Comparison of ENCODE assay signal across 1 cellular context in the genomic region with DNA sequence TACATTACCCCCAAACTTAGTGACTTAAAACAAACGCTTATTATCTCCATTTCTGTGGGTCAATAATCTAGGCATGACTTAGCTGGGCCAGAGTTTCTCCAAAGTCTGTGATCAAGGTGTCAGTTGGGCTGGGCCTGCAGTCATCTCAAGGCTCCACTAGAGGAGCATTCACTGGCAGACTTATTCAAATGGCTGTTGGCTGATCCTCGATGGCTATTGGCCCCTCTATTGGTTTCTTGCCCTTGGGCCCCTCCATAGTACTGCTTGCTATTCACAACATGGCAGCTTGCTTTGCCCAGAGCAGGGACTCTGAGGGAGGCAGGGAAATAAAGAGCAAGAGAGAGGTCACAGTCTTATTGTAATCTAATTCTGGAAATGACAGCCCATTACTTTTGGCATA.
TF ChIP-seq lines count a peak whose summit lies in the region.

No MANE protein-coding gene starts in this region.

TF ChIP-seq in GM23338, 12 proteins besides CTCF, POLR2A, EP300 and RAD21 (continued from another document):
- TF ChIP-seq, protein P1, sequence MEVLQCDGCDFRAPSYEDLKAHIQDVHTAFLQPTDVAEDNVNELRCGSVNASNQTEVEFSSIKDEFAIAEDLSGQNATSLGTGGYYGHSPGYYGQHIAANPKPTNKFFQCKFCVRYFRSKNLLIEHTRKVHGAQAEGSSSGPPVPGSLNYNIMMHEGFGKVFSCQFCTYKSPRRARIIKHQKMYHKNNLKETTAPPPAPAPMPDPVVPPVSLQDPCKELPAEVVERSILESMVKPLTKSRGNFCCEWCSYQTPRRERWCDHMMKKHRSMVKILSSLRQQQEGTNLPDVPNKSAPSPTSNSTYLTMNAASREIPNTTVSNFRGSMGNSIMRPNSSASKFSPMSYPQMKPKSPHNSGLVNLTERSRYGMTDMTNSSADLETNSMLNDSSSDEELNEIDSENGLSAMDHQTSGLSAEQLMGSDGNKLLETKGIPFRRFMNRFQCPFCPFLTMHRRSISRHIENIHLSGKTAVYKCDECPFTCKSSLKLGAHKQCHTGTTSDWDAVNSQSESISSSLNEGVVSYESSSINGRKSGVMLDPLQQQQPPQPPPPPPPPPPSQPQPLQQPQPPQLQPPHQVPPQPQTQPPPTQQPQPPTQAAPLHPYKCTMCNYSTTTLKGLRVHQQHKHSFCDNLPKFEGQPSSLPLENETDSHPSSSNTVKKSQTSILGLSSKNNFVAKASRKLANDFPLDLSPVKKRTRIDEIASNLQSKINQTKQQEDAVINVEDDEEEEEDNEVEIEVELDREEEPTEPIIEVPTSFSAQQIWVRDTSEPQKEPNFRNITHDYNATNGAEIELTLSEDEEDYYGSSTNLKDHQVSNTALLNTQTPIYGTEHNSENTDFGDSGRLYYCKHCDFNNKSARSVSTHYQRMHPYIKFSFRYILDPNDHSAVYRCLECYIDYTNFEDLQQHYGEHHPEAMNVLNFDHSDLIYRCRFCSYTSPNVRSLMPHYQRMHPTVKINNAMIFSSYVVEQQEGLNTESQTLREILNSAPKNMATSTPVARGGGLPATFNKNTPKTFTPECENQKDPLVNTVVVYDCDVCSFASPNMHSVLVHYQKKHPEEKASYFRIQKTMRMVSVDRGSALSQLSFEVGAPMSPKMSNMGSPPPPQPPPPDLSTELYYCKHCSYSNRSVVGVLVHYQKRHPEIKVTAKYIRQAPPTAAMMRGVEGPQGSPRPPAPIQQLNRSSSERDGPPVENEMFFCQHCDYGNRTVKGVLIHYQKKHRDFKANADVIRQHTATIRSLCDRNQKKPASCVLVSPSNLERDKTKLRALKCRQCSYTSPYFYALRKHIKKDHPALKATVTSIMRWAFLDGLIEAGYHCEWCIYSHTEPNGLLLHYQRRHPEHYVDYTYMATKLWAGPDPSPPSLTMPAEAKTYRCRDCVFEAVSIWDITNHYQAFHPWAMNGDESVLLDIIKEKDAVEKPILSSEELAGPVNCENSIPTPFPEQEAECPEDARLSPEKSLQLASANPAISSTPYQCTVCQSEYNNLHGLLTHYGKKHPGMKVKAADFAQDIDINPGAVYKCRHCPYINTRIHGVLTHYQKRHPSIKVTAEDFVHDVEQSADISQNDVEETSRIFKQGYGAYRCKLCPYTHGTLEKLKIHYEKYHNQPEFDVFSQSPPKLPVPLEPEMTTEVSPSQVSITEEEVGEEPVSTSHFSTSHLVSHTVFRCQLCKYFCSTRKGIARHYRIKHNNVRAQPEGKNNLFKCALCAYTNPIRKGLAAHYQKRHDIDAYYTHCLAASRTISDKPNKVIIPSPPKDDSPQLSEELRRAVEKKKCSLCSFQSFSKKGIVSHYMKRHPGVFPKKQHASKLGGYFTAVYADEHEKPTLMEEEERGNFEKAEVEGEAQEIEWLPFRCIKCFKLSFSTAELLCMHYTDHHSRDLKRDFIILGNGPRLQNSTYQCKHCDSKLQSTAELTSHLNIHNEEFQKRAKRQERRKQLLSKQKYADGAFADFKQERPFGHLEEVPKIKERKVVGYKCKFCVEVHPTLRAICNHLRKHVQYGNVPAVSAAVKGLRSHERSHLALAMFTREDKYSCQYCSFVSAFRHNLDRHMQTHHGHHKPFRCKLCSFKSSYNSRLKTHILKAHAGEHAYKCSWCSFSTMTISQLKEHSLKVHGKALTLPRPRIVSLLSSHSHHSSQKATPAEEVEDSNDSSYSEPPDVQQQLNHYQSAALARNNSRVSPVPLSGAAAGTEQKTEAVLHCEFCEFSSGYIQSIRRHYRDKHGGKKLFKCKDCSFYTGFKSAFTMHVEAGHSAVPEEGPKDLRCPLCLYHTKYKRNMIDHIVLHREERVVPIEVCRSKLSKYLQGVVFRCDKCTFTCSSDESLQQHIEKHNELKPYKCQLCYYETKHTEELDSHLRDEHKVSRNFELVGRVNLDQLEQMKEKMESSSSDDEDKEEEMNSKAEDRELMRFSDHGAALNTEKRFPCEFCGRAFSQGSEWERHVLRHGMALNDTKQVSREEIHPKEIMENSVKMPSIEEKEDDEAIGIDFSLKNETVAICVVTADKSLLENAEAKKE (CRISPR knock-in tag; IDR thresholded peaks at IDR 0.05), result no peak
TF ChIP-seq in GM23338: peak in this region for 0.
